Comparison of ENCODE assay signal across 23 cellular contexts in the genomic region with DNA sequence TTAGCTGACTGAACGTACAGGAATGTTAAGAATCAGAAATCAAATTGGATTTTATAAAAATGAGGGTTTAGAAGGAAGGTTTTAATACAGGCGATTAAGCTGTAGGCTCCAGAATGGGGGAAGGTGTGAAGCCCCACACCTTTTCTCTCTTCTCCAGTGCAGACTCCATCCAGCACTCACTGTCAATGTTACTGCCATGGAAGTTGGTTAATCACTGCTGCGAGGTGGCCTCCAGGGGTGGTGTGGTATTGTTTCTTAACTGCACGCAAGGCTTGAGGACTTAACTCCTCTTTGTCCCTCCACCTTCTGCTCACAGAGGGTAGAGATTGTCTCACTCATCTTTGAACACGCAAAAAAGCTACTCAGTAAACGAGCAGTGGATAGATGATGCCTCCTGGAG. TPM values are rescaled to one million over a fixed set of nuclear protein-coding genes. Genes with fewer than 3 reads are reported as not detected.
DNase-seq lines count a peak whose midpoint lies in the region; ATAC-seq and TF ChIP-seq lines count a peak whose summit lies in the region.
"Had no signal": no experiment of that assay in that cellular context is flagged by ENCODE, and none has a peak within 500 bp of the region (broad histone marks: within the 10 kb centered on the region; RNA-seq: fewer than 3 reads in every experiment).

No MANE protein-coding gene starts in this region.

- peak; percentile 30; the same call in 1 of the 2 replicates for TF ChIP-seq CTCF in SK-N-SH (IDR thresholded peaks at IDR 0.05)
- peak; percentile 7 for TF ChIP-seq CTCF in chondrocyte (IDR thresholded peaks at IDR 0.05)
- TF ChIP-seq CTCF in osteocyte (IDR thresholded peaks at IDR 0.05) = no peak
- TF ChIP-seq CTCF in lower lobe of right lung (IDR thresholded peaks at IDR 0.05) = no peak

- TF ChIP-seq EP300 in SK-N-SH (IDR thresholded peaks at IDR 0.05; ENCODE audit: borderline replicate concordance in 1 of 2, low read depth in 1 of 2, low read length in 1 of 2) = no peak

- H3K9me3 Mint-ChIP-seq in chondrocyte (ENCODE audit: low read depth) (no peaks in the 10 kb centered on the region), osteocyte (ENCODE audit: unreplicated experiment) (no peaks in the 10 kb centered on the region)
- H3K9me3 Mint-ChIP-seq: activated naive CD4-positive, alpha-beta T cell treated with anti-CD3 and anti-CD28 coated beads, Interleukin-2, amount 50 U/mL, for 72 hours; CD8-positive, alpha-beta T cell had no signal

- WGBS in SK-N-SH (ENCODE audit: low lambda C conversion rate) = 92% methylated on average over 6 of the region's 6 CpGs

- H3K36me3 Mint-ChIP-seq in chondrocyte (ENCODE audit: low read depth) (no peaks in the 10 kb centered on the region), osteocyte (ENCODE audit: unreplicated experiment) (no peaks in the 10 kb centered on the region)
- H3K36me3 Mint-ChIP-seq: activated naive CD4-positive, alpha-beta T cell treated with anti-CD3 and anti-CD28 coated beads, Interleukin-2, amount 50 U/mL, for 72 hours; CD8-positive, alpha-beta T cell had no signal

- peaks cover 43% of the 10 kb centered on the region for H3K4me1 Mint-ChIP-seq in chondrocyte (ENCODE audit: low read depth)
- peaks cover 62% of the 10 kb centered on the region for H3K4me1 Mint-ChIP-seq in osteocyte (ENCODE audit: unreplicated experiment)

- H3K27me3 ChIP-seq in SK-N-SH (ENCODE audit: insufficient read depth) (no peaks in the 10 kb centered on the region), MG63 (no peaks in the 10 kb centered on the region), lower lobe of right lung (ENCODE audit: low read depth) (no peaks in the 10 kb centered on the region)
- H3K27me3 ChIP-seq: body of pancreas had no signal

- no peaks in the 10 kb centered on the region for H3K79me2 ChIP-seq in SK-N-SH (ENCODE audit: insufficient read depth)

- intact Hi-C loops in lower lobe of right lung (cut with DNase I) = no loop called here

- no peaks in the 10 kb centered on the region for H4K20me1 ChIP-seq in SK-N-SH (ENCODE audit: insufficient read depth)

- H3K9me3 ChIP-seq in SK-N-SH = no peaks in the 10 kb centered on the region
- no peaks in the 10 kb centered on the region for H3K9me3 ChIP-seq in MG63
- no peaks in the 10 kb centered on the region for H3K9me3 ChIP-seq in lower lobe of right lung
- H3K9me3 ChIP-seq: body of pancreas had no signal

- peak overlapping the region; percentile 77; the same call in 1 of the 2 replicates for H3K4me2 ChIP-seq in SK-N-SH

- no peak overlapping the region for H3K4me3 Mint-ChIP-seq in chondrocyte (ENCODE audit: unreplicated experiment)
- no peak overlapping the region for H3K4me3 Mint-ChIP-seq in osteocyte (ENCODE audit: unreplicated experiment)
- H3K4me3 Mint-ChIP-seq: CD8-positive, alpha-beta T cell had no signal

- H3K4me3 ChIP-seq in SK-N-SH (ENCODE audit: low read depth in 2 of 2, low read length in 1 of 2) = no peak overlapping the region
- H3K4me3 ChIP-seq in MG63 = no peak overlapping the region
- no peak overlapping the region for H3K4me3 ChIP-seq in lower lobe of right lung
- H3K4me3 ChIP-seq: body of pancreas, SK-N-MC had no signal

- POLR2A ChIA-PET in SK-N-SH (lab: Yijun Ruan, JAX) = interaction anchor here (2.4 kb wide), 1 partner anchor 27 kb away, joined by 8 read pairs; a partner anchor contains a TSS

- no peaks in the 10 kb centered on the region for H3K9me2 ChIP-seq in SK-N-SH

- H3K36me3 ChIP-seq in SK-N-SH (replicated peaks in 1 of 2; ENCODE audit: control insufficient read depth in 1 of 2, insufficient read depth in 2 of 2, low read length in 1 of 2) = no peaks in the 10 kb centered on the region
- H3K36me3 ChIP-seq in MG63 = no peaks in the 10 kb centered on the region
- H3K36me3 ChIP-seq in lower lobe of right lung = no peaks in the 10 kb centered on the region

- H2AFZ ChIP-seq in SK-N-SH (ENCODE audit: low read depth) = no peak overlapping the region

- H3K9ac ChIP-seq in SK-N-SH = no peak overlapping the region

- CTCF ChIA-PET in SK-N-SH (lab: Yijun Ruan, JAX) = interaction anchor here (1.1 to 1.2 kb wide), 3 partner anchors 10 to 113 kb away, joined by 3 read pairs; no protein-coding TSS in a partner anchor

- no peaks in the 10 kb centered on the region for H3K27me3 Mint-ChIP-seq in chondrocyte (ENCODE audit: low read depth)
- no peaks in the 10 kb centered on the region for H3K27me3 Mint-ChIP-seq in osteocyte (ENCODE audit: unreplicated experiment)

- H3K27ac ChIP-seq in SK-N-SH (ENCODE audit: low read depth in 2 of 2, low read length in 1 of 2) (peak overlapping the region in 1 of 2 experiments; percentile 98; a peak in 2 of 4 replicates), lower lobe of right lung (no peak overlapping the region)
- H3K27ac ChIP-seq: body of pancreas, SK-N-MC had no signal

- H3K27ac Mint-ChIP-seq in chondrocyte (ENCODE audit: unreplicated experiment) = no peak overlapping the region
- peak overlapping the region; percentile 71 for H3K27ac Mint-ChIP-seq in osteocyte (ENCODE audit: unreplicated experiment)
- H3K27ac Mint-ChIP-seq: activated naive CD4-positive, alpha-beta T cell treated with anti-CD3 and anti-CD28 coated beads, Interleukin-2, amount 50 U/mL, for 72 hours; CD8-positive, alpha-beta T cell had no signal

- H3K4me1 ChIP-seq in SK-N-SH (ENCODE audit: control insufficient read depth in 1 of 2, insufficient read depth in 2 of 2, low read depth in 1 of 2, low read length in 1 of 2) (peaks cover 7 to 40% of the 10 kb centered on the region in 2 experiments; a peak in 3 of 4 replicates), lower lobe of right lung (no peaks in the 10 kb centered on the region)

- DNase-seq in SK-N-SH (no peak), M059J (ENCODE audit: low read depth) (peak; percentile 51), chondrocyte (ENCODE audit: low spot score) (no peak), osteocyte (ENCODE audit: extremely low spot score, unreplicated experiment) (no peak), MG63 (no peak), lower lobe of right lung (no peak), mucosa of gallbladder (ENCODE audit: low spot score) (no peak)
- DNase-seq: ACHN; activated T-cell treated with anti-CD3 and anti-CD28 coated beads, Interleukin-2, amount 50 U/mL, for 48 hours; body of pancreas; CD8-positive, alpha-beta T cell; DMS79 treated with DMSO at 0.1 percent for 48 hours; H7; hippocampal formation; Karpas-422; left cardiac atrium; NCI-H510A; PC-3; stimulated activated CD4-positive, alpha-beta T cell treated with anti-CD3 and anti-CD28 coated beads, Interleukin-2, amount 100 ng/mL, for 24 hours had no signal

- TF ChIP-seq RAD21 in SK-N-SH (IDR thresholded peaks at IDR 0.05; ENCODE audit: low read length) = no peak

- H3F3A ChIP-seq in SK-N-SH (replicated peaks; ENCODE audit: insufficient read depth) = peaks cover 30% of the 10 kb centered on the region

- ATAC-seq in SK-N-SH treated with all-trans-retinoic acid at 6 μM for 48 hours (no peak), lower lobe of right lung (no peak)
- ATAC-seq: activated naive CD4-positive, alpha-beta T cell treated with anti-CD3 and anti-CD28 coated beads, Interleukin-2, amount 50 U/mL, for 72 hours; body of pancreas; CD8-positive, alpha-beta T cell; left cardiac atrium; PC-3; sciatic nerve had no signal

TF ChIP-seq in SK-N-SH, 30 proteins besides CTCF, POLR2A, EP300 and RAD21:
- no peak for TF ChIP-seq RXRA (IDR thresholded peaks at IDR 0.05; ENCODE audit: borderline replicate concordance, low read depth)
- no peak for TF ChIP-seq RFX5 (IDR thresholded peaks at IDR 0.05; ENCODE audit: low read length)
- TF ChIP-seq FOXJ3 (CRISPR knock-in tag; IDR thresholded peaks at IDR 0.05) = no peak
- TF ChIP-seq SIN3A (IDR thresholded peaks at IDR 0.05; ENCODE audit: borderline replicate concordance, low read depth, low read length) = no peak
TF ChIP-seq in SK-N-SH: peak in this region for 0.

TF ChIP-seq in SK-N-SH treated with all-trans-retinoic acid at 6 μM for 48 hours, 23 proteins besides CTCF, POLR2A, EP300 and RAD21 (continues in another document):
- TF ChIP-seq, protein P1, sequence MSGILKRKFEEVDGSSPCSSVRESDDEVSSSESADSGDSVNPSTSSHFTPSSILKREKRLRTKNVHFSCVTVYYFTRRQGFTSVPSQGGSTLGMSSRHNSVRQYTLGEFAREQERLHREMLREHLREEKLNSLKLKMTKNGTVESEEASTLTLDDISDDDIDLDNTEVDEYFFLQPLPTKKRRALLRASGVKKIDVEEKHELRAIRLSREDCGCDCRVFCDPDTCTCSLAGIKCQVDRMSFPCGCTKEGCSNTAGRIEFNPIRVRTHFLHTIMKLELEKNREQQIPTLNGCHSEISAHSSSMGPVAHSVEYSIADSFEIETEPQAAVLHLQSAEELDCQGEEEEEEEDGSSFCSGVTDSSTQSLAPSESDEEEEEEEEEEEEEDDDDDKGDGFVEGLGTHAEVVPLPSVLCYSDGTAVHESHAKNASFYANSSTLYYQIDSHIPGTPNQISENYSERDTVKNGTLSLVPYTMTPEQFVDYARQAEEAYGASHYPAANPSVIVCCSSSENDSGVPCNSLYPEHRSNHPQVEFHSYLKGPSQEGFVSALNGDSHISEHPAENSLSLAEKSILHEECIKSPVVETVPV (CRISPR knock-in tag; IDR thresholded peaks at IDR 0.05) = no peak
- no peak for TF ChIP-seq OSR1 (CRISPR knock-in tag; IDR thresholded peaks at IDR 0.05)
- TF ChIP-seq CSDC2 (CRISPR knock-in tag; IDR thresholded peaks at IDR 0.05) = no peak
- no peak for TF ChIP-seq ZNF565 (CRISPR knock-in tag; conservative IDR thresholded peaks at IDR 0.05; ENCODE audit: low read depth)
- TF ChIP-seq ESRRG (CRISPR knock-in tag; IDR thresholded peaks at IDR 0.05) = no peak

RNA-seq across cellular contexts. Expression of a gene that starts 26.9 kb away (rescaled TPM):
- 235 and 240 TPM in 2 replicates for polyA plus RNA-seq in SK-N-SH (2012; rRNA removed)
- 327 and 349 TPM in 2 replicates for polyA plus RNA-seq in SK-N-SH (2012; cell fraction: cytosol; rRNA removed)
- 114 and 122 TPM in 2 replicates for polyA plus RNA-seq in SK-N-SH (2012; cell fraction: nucleus; rRNA removed)
- total RNA-seq in M059J (2014; rRNA removed; shearing (Covaris generic)) = 580 and 670 TPM in 2 replicates
- total RNA-seq in chondrocyte (247 to 287 TPM (median 251 TPM) in 3 replicates), osteocyte (296 and 307 TPM in 2 replicates), lower lobe of right lung (175 TPM), mucosa of gallbladder (250 TPM)
- total RNA-seq in MG63 (2014; rRNA removed; shearing (Covaris generic); ENCODE audit: low replicate concordance) = 598 and 683 TPM in 2 replicates

Comparison
In these comparisons a context has a peak if more than half of its experiments do, and no peak if none do; other contexts are left out.
1. CTCF ChIP-seq: peak in SK-N-SH (single experiment) and chondrocyte (single experiment); none in osteocyte (single experiment) and lower lobe of right lung (single experiment).